ENCODE assay signal across 24 cellular contexts in the genomic region with DNA sequence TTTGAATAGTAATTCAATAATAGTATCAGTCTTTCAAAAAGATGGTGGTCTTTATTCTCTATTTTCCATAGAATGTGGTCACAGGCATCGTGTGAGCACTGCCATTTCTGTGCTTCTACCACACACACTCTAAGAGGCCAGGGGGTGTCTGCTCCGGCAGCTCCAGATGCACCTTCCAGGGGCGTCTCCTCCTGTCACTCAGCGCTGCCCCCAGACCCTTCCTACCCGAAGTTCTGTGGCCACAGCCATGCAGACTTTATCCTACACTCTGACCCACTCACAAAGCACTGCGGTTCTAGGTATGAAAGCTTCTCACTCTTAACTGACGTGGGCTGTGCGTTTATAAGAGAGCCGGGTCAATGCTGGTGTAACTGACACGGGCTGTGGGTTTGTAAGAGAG.
DNase-seq lines count a peak whose midpoint lies in the region; ATAC-seq and TF ChIP-seq lines count a peak whose summit lies in the region.
"Had no signal": no experiment of that assay in that cellular context is flagged by ENCODE, and none has a peak within 500 bp of the region (broad histone marks: within the 10 kb centered on the region; RNA-seq: fewer than 3 reads in every experiment).

No MANE protein-coding gene starts in this region.

- H3K4me1 Mint-ChIP-seq in endodermal cell (no peaks in the 10 kb centered on the region), type B pancreatic cell (ENCODE audit: unreplicated experiment) (no peaks in the 10 kb centered on the region), progenitor cell of endocrine pancreas (ENCODE audit: low read depth) (no peaks in the 10 kb centered on the region)
- H3K4me1 Mint-ChIP-seq: IgD-negative memory B cell had no signal

- no peak overlapping the region for H3K4me3 Mint-ChIP-seq in endodermal cell
- H3K4me3 Mint-ChIP-seq in type B pancreatic cell, result no peak overlapping the region
- no peak overlapping the region for H3K4me3 Mint-ChIP-seq in progenitor cell of endocrine pancreas (ENCODE audit: low read depth)
- H3K4me3 Mint-ChIP-seq: HFFc6, IgD-negative memory B cell had no signal

- no peaks in the 10 kb centered on the region for H3K9me3 ChIP-seq in KOPT-K1 (ENCODE audit: insufficient read depth, low read length, poor library complexity, severe bottlenecking)
- peaks cover 43% of the 10 kb centered on the region for H3K9me3 ChIP-seq in endodermal cell (ENCODE audit: control insufficient read depth, low read length)
- H3K9me3 ChIP-seq: HAP-1 had no signal

- H3K36me3 Mint-ChIP-seq in endodermal cell (ENCODE audit: low read depth), result no peaks in the 10 kb centered on the region
- no peaks in the 10 kb centered on the region for H3K36me3 Mint-ChIP-seq in type B pancreatic cell
- no peaks in the 10 kb centered on the region for H3K36me3 Mint-ChIP-seq in progenitor cell of endocrine pancreas (ENCODE audit: insufficient read depth)
- H3K36me3 Mint-ChIP-seq: IgD-negative memory B cell had no signal

- TF ChIP-seq CTCF in endodermal cell (conservative IDR thresholded peaks at IDR 0.05) (no peak), type B pancreatic cell (conservative IDR thresholded peaks at IDR 0.05) (no peak), progenitor cell of endocrine pancreas (IDR thresholded peaks at IDR 0.05; ENCODE audit: unreplicated experiment) (no peak)

- no peak for ATAC-seq in GM21786 (IDR thresholded peaks at IDR 0.05; ENCODE audit: unreplicated experiment)

- no peak overlapping the region for H3K9ac ChIP-seq in endodermal cell (ENCODE audit: extremely low read depth, low read length, poor library complexity, severe bottlenecking)

- H3K27ac Mint-ChIP-seq in endodermal cell (no peak overlapping the region), type B pancreatic cell (no peak overlapping the region), progenitor cell of endocrine pancreas (no peak overlapping the region)
- H3K27ac Mint-ChIP-seq: HFFc6, IgD-negative memory B cell had no signal

- H3K4me3 ChIP-seq in endodermal cell (ENCODE audit: low read length), result no peak overlapping the region
- H3K4me3 ChIP-seq: HAP-1 had no signal

- H3K27me3 Mint-ChIP-seq in endodermal cell (ENCODE audit: insufficient read depth), result peaks cover 35% of the 10 kb centered on the region
- H3K27me3 Mint-ChIP-seq in type B pancreatic cell, result peaks cover 55% of the 10 kb centered on the region
- H3K27me3 Mint-ChIP-seq in progenitor cell of endocrine pancreas, result peaks cover 65% of the 10 kb centered on the region

- H3K4me1 ChIP-seq in endodermal cell (ENCODE audit: control insufficient read depth, insufficient read depth, low read length), result no peaks in the 10 kb centered on the region
- H3K4me1 ChIP-seq: HAP-1 had no signal

- WGBS in endodermal cell (ENCODE audit: insufficient coverage in 1 of 2, insufficient read length in 1 of 2), 2 experiments, result 74% methylated on average over 5 to 10 of the region's 10 CpGs

- H3K36me3 ChIP-seq in KOPT-K1 (ENCODE audit: insufficient read depth, low read length) (no peaks in the 10 kb centered on the region), endodermal cell (ENCODE audit: control insufficient read depth, insufficient read depth, low read length) (no peaks in the 10 kb centered on the region)
- H3K36me3 ChIP-seq: HAP-1 had no signal

- DNase-seq in activated CD8-positive, alpha-beta memory T cell treated with anti-CD3 and anti-CD28 coated beads, Interleukin-2, amount 50 U/mL, for 48 hours, result peak; percentile 17
- DNase-seq in activated CD8-positive, alpha-beta memory T cell treated with anti-CD3 and anti-CD28 coated beads, Interleukin-2, amount 50 U/mL, for 4 hours, result no peak
- peak; percentile 29 for DNase-seq in endodermal cell
- DNase-seq in type B pancreatic cell (ENCODE audit: extremely low spot score, unreplicated experiment), result peak; percentile 32
- DNase-seq in progenitor cell of endocrine pancreas (ENCODE audit: low spot score, unreplicated experiment), result no peak
- DNase-seq: Calu3, DMS79 treated with DMSO at 0.1 percent for 48 hours, GF-D8, GOT3, HFFc6, Kasumi-1, NCI-H1105 treated with DMSO at 0.1 percent for 48 hours, NCI-H146, NCI-H1930, NCI-H2107, NCI-H446 treated with DMSO at 0.1 percent for 48 hours, NCI-H526 treated with DMSO at 0.1 percent for 48 hours, RPMI8226, SHP77 had no signal

- peak overlapping the region; percentile 70 for H3K27ac ChIP-seq in KOPT-K1 (ENCODE audit: low read depth, low read length, poor library complexity, severe bottlenecking)
- no peak overlapping the region for H3K27ac ChIP-seq in endodermal cell (ENCODE audit: low read depth, low read length)
- H3K27ac ChIP-seq: HL-60 had no signal

- H3K9me3 Mint-ChIP-seq in endodermal cell (no peaks in the 10 kb centered on the region), type B pancreatic cell (no peaks in the 10 kb centered on the region), progenitor cell of endocrine pancreas (ENCODE audit: low read depth) (no peaks in the 10 kb centered on the region)

- H3K27me3 ChIP-seq in endodermal cell (ENCODE audit: control insufficient read depth, insufficient read depth, low read length, poor library complexity, severe bottlenecking), result no peaks in the 10 kb centered on the region

Comparison
In these comparisons a context has a peak if more than half of its experiments do, and no peak if none do; other contexts are left out.
1. DNase-seq: peak in activated CD8-positive, alpha-beta memory T cell treated with anti-CD3 and anti-CD28 coated beads, Interleukin-2, amount 50 U/mL, for 48 hours (single experiment), endodermal cell (single experiment) and type B pancreatic cell (single experiment); none in activated CD8-positive, alpha-beta memory T cell treated with anti-CD3 and anti-CD28 coated beads, Interleukin-2, amount 50 U/mL, for 4 hours (single experiment) and progenitor cell of endocrine pancreas (single experiment).